In the genomic region with DNA sequence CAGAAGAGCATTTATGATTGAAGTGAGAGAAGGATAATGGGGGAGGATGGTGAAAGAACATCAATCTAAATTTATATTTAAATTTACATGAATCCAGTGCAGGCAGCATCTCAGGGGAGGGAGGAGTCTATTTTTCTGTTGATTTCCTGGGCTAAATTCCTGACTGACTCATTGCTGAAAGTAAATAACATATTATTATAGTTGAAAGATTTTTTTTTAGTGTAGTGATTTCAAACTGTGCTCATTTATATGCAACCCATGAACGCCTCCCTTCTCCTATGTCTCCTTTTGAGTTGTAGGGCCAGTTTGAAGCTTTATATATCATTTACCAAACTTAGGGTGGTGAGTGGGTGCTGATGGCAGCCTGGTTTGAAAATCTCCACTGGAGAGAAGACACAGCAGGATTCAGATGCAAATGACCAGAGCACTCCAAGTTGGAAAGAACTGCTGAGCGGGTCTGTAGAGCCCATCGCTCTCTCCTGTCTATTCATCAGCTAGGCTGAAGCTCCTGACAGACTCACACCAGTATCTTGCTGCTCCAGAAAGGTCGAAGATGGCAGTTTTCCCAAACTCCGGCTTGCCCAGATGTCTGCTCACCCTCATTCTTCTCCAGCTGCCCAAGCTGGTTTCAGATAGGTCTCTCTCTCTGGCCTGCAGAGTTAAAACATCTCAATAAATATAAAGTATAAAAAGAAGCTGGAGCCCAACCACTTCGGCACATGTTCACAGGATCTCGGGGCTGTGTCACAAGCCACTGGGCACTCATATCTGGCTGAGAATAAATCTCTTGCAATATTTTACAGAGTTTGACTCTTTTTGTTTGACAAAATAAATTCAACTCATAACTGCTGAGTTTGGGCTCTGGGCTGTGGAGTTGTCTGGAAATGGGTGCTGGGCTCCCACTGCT, we compare ENCODE assay signal across 2 cellular contexts.
TF ChIP-seq lines count a peak whose summit lies in the region.

No MANE protein-coding gene starts in this region.

TF ChIP-seq in IMR-90, 13 proteins besides CTCF, POLR2A, EP300 and RAD21:
- no peak for TF ChIP-seq BHLHE40 (IDR thresholded peaks at IDR 0.05; ENCODE audit: low read depth, low read length)
- no peak for TF ChIP-seq USF2 (IDR thresholded peaks at IDR 0.05; ENCODE audit: low read depth, low read length)
- TF ChIP-seq RFX5 (IDR thresholded peaks at IDR 0.05; ENCODE audit: low read depth, low read length), result no peak
- TF ChIP-seq CEBPB (IDR thresholded peaks at IDR 0.05; ENCODE audit: low read depth, low read length), result no peak

TF ChIP-seq in GM12878, 131 proteins besides CTCF, POLR2A, EP300 and RAD21:
- TF ChIP-seq ZBTB4 (CRISPR knock-in tag; IDR thresholded peaks at IDR 0.05) (no peak), RCOR1 (conservative IDR thresholded peaks at IDR 0.05; ENCODE audit: low read depth, low read length) (no peak), ASH2L (IDR thresholded peaks at IDR 0.05; ENCODE audit: borderline replicate concordance, low read depth) (no peak), KAT2A (conservative IDR thresholded peaks at IDR 0.05; ENCODE audit: control insufficient read depth, low read depth, low read length) (no peak), NR2C1 (IDR thresholded peaks at IDR 0.05) (no peak), SREBF1 (IDR thresholded peaks at IDR 0.05; ENCODE audit: low read length) (no peak), EED (IDR thresholded peaks at IDR 0.05; ENCODE audit: low read depth) (no peak)
